ENCODE assay signal across 9 cellular contexts in genomic region chr6:16684896-16685554, GRCh38.
DNase-seq lines count a peak whose midpoint lies in the region; ATAC-seq and TF ChIP-seq lines count a peak whose summit lies in the region.
"Had no signal": no experiment of that assay in that cellular context is flagged by ENCODE, and none has a peak within 500 bp of the region (broad histone marks: within the 10 kb centered on the region; RNA-seq: fewer than 3 reads in every experiment).

No MANE protein-coding gene starts in this region.

- intact Hi-C loops in psoas muscle (cut with DNase I) (loop anchor here (5.0 kb wide), 2 partner anchors 62 to 77 kb away; partner anchors contain the start of gene ATXN1 (in 2 of the 2)), gastrocnemius medialis (cut with DNase I; ENCODE audit: low total_unique reads) (loop anchor here (5.0 kb wide), 1 partner anchor 77 kb away; the partner anchor contains the start of gene ATXN1)

- H3K4me3 ChIP-seq in SJSA1 (no peak overlapping the region), psoas muscle (no peak overlapping the region), gastrocnemius medialis (no peak overlapping the region)
- H3K4me3 ChIP-seq: right lobe of liver had no signal

- H3K27me3 ChIP-seq in SJSA1 (replicated peaks) (no peaks in the 10 kb centered on the region), psoas muscle (ENCODE audit: insufficient read depth in 3 of 3, low read length in 2 of 3) (no peaks in the 10 kb centered on the region), gastrocnemius medialis (no peaks in the 10 kb centered on the region)
- H3K27me3 ChIP-seq: right lobe of liver had no signal

- H3K36me3 ChIP-seq in SJSA1 (peaks cover 3% of the 10 kb centered on the region; the same call in 1 of the 2 replicates), psoas muscle (ENCODE audit: insufficient read depth in 1 of 2, low read depth in 1 of 2) (no peaks in the 10 kb centered on the region), gastrocnemius medialis (no peaks in the 10 kb centered on the region)
- H3K36me3 ChIP-seq: right lobe of liver had no signal

- ATAC-seq in HG03039 (IDR thresholded peaks at IDR 0.05; ENCODE audit: unreplicated experiment): no peak
- no peak for ATAC-seq in psoas muscle
- ATAC-seq in gastrocnemius medialis: no peak

- TF ChIP-seq POLR2A in gastrocnemius medialis (IDR thresholded peaks at IDR 0.05): no peak

- H3K27ac ChIP-seq in SJSA1 (peak overlapping the region; percentile 60), psoas muscle (no peak overlapping the region), gastrocnemius medialis (no peak overlapping the region)

- peaks cover 87% of the 10 kb centered on the region for H3K4me1 ChIP-seq in SJSA1 (replicated peaks)
- peaks cover 67% of the 10 kb centered on the region for H3K4me1 ChIP-seq in psoas muscle
- H3K4me1 ChIP-seq in gastrocnemius medialis: peaks cover 47 to 56% of the 10 kb centered on the region in 2 donors

- WGBS in psoas muscle, 3 donors: 91 to 95% (median 92%) methylated on average over 7 of the region's 7 CpGs

- TF ChIP-seq CTCF in psoas muscle (IDR thresholded peaks at IDR 0.05): no peak
- TF ChIP-seq CTCF in gastrocnemius medialis (IDR thresholded peaks at IDR 0.05 in 4 of 5, conservative IDR thresholded peaks at IDR 0.05 in 1 of 5): no peak

- DNase-seq in stimulated activated naive CD4-positive, alpha-beta T cell treated with Interleukin-2 at 50 U/mL for 16 hours (lab: John Stamatoyannopoulos, UW): peak; percentile 93
- no peak for DNase-seq in stimulated activated naive CD4-positive, alpha-beta T cell (lab: John Stamatoyannopoulos, UW)
- peak; percentile 60 to 75 for DNase-seq in SJSA1 (ENCODE audit: low read depth in 1 of 2, low spot score in 2 of 2)
- peak; percentile 75 for DNase-seq in amniotic epithelial cell (ENCODE audit: low read depth)
- DNase-seq in stimulated activated CD4-positive, alpha-beta T cell treated with anti-CD3 and anti-CD28 coated beads, Interleukin-1b, Interleukin-23, amount 100 ng/mL, for 48 hours: peak; percentile 91
- DNase-seq in psoas muscle: no peak
- no peak for DNase-seq in gastrocnemius medialis
- DNase-seq: right lobe of liver had no signal

- H3K9me3 ChIP-seq in SJSA1 (replicated peaks) (no peaks in the 10 kb centered on the region), psoas muscle (no peaks in the 10 kb centered on the region), gastrocnemius medialis (no peaks in the 10 kb centered on the region)
- H3K9me3 ChIP-seq: right lobe of liver had no signal

- in situ Hi-C loops in gastrocnemius medialis (cut with MboI; ENCODE audit: low sequenced_read_pairs in 4 of 4): no loop called here

Comparison
In these comparisons a context has a peak if more than half of its experiments do, and no peak if none do; other contexts are left out.
1. DNase-seq: peak in stimulated activated naive CD4-positive, alpha-beta T cell treated with Interleukin-2 at 50 U/mL for 16 hours (single experiment), SJSA1 (2 of 2), amniotic epithelial cell (single experiment) and stimulated activated CD4-positive, alpha-beta T cell treated with anti-CD3 and anti-CD28 coated beads, Interleukin-1b, Interleukin-23, amount 100 ng/mL, for 48 hours (single experiment); none in stimulated activated naive CD4-positive, alpha-beta T cell (0 of 6), psoas muscle (0 of 2) and gastrocnemius medialis (0 of 2).